In the genomic region with DNA sequence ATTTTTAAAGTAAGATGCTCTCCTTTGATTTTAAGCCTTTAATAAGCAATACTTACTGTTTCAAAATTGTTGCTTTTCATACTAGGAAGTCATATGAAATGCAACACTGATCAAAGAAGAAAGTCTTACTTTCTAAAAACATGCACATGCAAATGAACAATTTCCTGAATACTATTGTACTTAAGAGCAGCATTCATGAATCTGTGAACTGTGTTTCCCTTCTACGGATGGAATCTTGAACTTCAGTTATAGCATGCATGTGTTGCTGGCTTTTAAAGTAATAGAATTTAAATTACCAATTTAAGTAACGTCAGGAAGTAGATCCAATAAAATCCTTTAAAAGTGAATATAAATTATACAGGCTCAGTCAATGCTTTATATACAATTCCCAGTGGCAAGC, we compare ENCODE assay signal across 17 cellular contexts.
A peak's percentile ranks its signal among the peaks of the same experiment; 100 is the strongest.
DNase-seq lines count a peak whose midpoint lies in the region; ATAC-seq and TF ChIP-seq lines count a peak whose summit lies in the region.
"Had no signal": no experiment of that assay in that cellular context is flagged by ENCODE, and none has a peak within 500 bp of the region (broad histone marks: within the 10 kb centered on the region; RNA-seq: fewer than 3 reads in every experiment).

No MANE protein-coding gene starts in this region.

- no peaks in the 10 kb centered on the region for H3K79me2 ChIP-seq in OCI-LY7 (ENCODE audit: insufficient read depth, low read depth, low read length)

- H3K36me3 ChIP-seq in A673 (ENCODE audit: insufficient read depth, low read length, poor library complexity, severe bottlenecking) (no peaks in the 10 kb centered on the region), OCI-LY7 (ENCODE audit: insufficient read depth, low read length) (no peaks in the 10 kb centered on the region), H7 (replicated peaks; ENCODE audit: control insufficient read depth, insufficient read depth, low read length) (no peaks in the 10 kb centered on the region)
- H3K36me3 ChIP-seq: HAP-1 had no signal

- H3K4me1 ChIP-seq in A673 (ENCODE audit: insufficient read depth, low read length, poor library complexity, severe bottlenecking) (peaks cover 6% of the 10 kb centered on the region), OCI-LY7 (ENCODE audit: insufficient read depth, low read length, poor library complexity, severe bottlenecking) (peaks cover 15% of the 10 kb centered on the region)

- H4K20me1 ChIP-seq in OCI-LY7 (ENCODE audit: insufficient read depth, low read length) = no peaks in the 10 kb centered on the region

- intact Hi-C loops in A673 (cut with micrococcal nuclease; ENCODE audit: unreplicated experiment) (no loop called here), OCI-LY7 (cut with micrococcal nuclease; ENCODE audit: unreplicated experiment) (no loop called here)

- POLR2A ChIA-PET in A673 (lab: Charles Lee; ENCODE audit: low non-redundant PET) = no interaction called here
- POLR2A ChIA-PET in OCI-LY7 (lab: Charles Lee) = no interaction called here

- no peak for ATAC-seq in GM19324 (IDR thresholded peaks at IDR 0.05; ENCODE audit: low FRiP score, unreplicated experiment)
- ATAC-seq: GM23338 had no signal

- TF ChIP-seq CTCF in A673 (conservative IDR thresholded peaks at IDR 0.05; ENCODE audit: low read depth, low read length) (no peak), OCI-LY7 (conservative IDR thresholded peaks at IDR 0.05; ENCODE audit: low read length) (no peak)

- H3K9me3 ChIP-seq in A673 (ENCODE audit: low read depth, low read length, poor library complexity, severe bottlenecking) = no peaks in the 10 kb centered on the region
- no peaks in the 10 kb centered on the region for H3K9me3 ChIP-seq in OCI-LY7 (ENCODE audit: low read length)
- H3K9me3 ChIP-seq: HAP-1 had no signal

- H3K4me3 ChIP-seq in A673 (ENCODE audit: low read depth, low read length, poor library complexity, severe bottlenecking) (no peak overlapping the region), OCI-LY7 (ENCODE audit: low read depth, low read length, poor library complexity, severe bottlenecking) (peak overlapping the region; percentile 25), H7 (ENCODE audit: insufficient read depth, low read depth, low read length) (no peak overlapping the region)
- H3K4me3 ChIP-seq: GM23338, HAP-1 had no signal

- BruUV-seq in A673 (replicated peaks; lab: Mats Ljungman, UMichigan) = no TSS peak
- BruUV-seq in OCI-LY7 (replicated peaks; lab: Mats Ljungman, UMichigan) = no TSS peak

- H2AFZ ChIP-seq in OCI-LY7 (ENCODE audit: low read length) = no peak overlapping the region
- H2AFZ ChIP-seq: GM23338 had no signal

- H3K9me2 ChIP-seq in OCI-LY7 (ENCODE audit: insufficient read depth, low read length) = no peaks in the 10 kb centered on the region

- peak; percentile 84 for DNase-seq in A673 (ENCODE audit: low spot score)
- peak; percentile 16 for DNase-seq in DMS114 treated with DMSO at 0.1 percent for 48 hours (lab: John Stamatoyannopoulos, UW; ENCODE audit: unreplicated experiment)
- peak; percentile 65 for DNase-seq in OCI-LY7 (ENCODE audit: low spot score)
- peak; percentile 2 for DNase-seq in left kidney (ENCODE audit: low read depth, low spot score)
- DNase-seq in H7 = no peak
- DNase-seq in NCI-H2171 treated with DMSO at 0.1 percent for 48 hours (lab: John Stamatoyannopoulos, UW) = no peak
- DNase-seq: 8988T; ACHN; CD4-positive, alpha-beta memory T cell; DND-41; GF-D8; IMR-90; KBM-7 had no signal

- peak overlapping the region; percentile 60 for H3K4me2 ChIP-seq in OCI-LY7 (ENCODE audit: low read length)
- H3K4me2 ChIP-seq: GM23338 had no signal

- CTCF ChIA-PET in A673 (lab: Charles Lee) = no interaction called here
- CTCF ChIA-PET in OCI-LY7 (lab: Charles Lee; ENCODE audit: unreplicated experiment) = no interaction called here

- H3K27me3 ChIP-seq in A673 (replicated peaks; ENCODE audit: insufficient read depth, low read depth, low read length, poor library complexity) (peaks cover 85% of the 10 kb centered on the region), H7 (ENCODE audit: control insufficient read depth, insufficient read depth, low read length) (no peaks in the 10 kb centered on the region)

- no peak overlapping the region for H3K27ac ChIP-seq in A673 (ENCODE audit: low read depth, low read length, poor library complexity, severe bottlenecking)
- no peak overlapping the region for H3K27ac ChIP-seq in OCI-LY7 (ENCODE audit: low read depth, low read length, poor library complexity, severe bottlenecking)
- H3K27ac ChIP-seq: C4-2B had no signal

Comparison
In these comparisons a context has a peak if more than half of its experiments do, and no peak if none do; other contexts are left out.
1. DNase-seq: peak in A673 (single experiment), DMS114 treated with DMSO at 0.1 percent for 48 hours (single experiment), OCI-LY7 (single experiment) and left kidney (single experiment); none in H7 (single experiment) and NCI-H2171 treated with DMSO at 0.1 percent for 48 hours (single experiment).